8 cellular contexts compared by ENCODE assay signal in the genomic region with DNA sequence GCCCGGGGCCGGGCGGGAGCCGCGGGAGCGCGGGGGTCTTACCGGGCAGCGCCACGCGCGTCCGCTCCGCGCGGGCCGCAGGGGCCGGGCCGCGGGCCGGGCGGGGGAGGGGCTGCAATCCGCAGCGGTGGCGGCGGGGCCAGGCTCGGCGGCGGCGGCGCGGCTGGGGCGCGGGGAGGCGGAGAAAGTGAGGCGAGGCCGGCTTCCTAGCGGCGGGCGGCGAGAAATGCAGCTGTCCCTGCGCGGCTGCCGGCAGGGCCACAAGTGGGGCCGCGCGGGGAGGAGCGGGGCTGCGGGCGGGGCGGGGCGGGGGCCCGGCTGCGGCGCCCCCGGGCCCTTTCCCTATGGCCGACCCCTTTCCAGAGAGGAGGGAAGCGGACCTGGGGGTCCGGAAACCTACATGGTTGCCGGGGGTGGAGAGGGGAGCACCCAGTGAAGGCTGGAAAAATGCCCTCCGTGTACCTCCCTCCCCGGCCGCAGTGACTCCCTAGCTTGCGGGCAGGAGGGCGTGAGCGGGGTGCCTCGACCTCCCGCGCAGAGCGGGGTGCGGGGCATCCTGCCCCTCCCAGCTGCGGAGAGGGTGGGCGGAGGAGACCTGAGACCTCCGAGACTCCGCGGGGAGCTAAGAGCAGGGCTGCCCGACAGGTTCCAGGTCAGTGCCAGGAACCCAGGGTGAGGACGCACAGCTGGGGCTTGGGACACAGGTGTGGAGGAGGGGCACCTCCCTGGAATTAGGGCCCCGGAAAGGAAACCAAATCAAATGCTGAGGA. TPM values are rescaled to one million over a fixed set of nuclear protein-coding genes. Genes with fewer than 3 reads are reported as not detected.
DNase-seq lines count a peak whose midpoint lies in the region; ATAC-seq, FAIRE-seq and TF ChIP-seq lines count a peak whose summit lies in the region.

A gene with protein sequence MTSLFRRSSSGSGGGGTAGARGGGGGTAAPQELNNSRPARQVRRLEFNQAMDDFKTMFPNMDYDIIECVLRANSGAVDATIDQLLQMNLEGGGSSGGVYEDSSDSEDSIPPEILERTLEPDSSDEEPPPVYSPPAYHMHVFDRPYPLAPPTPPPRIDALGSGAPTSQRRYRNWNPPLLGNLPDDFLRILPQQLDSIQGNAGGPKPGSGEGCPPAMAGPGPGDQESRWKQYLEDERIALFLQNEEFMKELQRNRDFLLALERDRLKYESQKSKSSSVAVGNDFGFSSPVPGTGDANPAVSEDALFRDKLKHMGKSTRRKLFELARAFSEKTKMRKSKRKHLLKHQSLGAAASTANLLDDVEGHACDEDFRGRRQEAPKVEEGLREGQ (minus strand): TSS at position 230 of the 770 bp plus-strand sequence. CDS start 69,848 bp downstream, outside the sequence.

- peak within 1 kb of the TSS; percentile 58 to 76 (median 67) for H3K4me3 ChIP-seq in subcutaneous abdominal adipose tissue (ENCODE audit: low read depth in 1 of 5, low read length in 5 of 5)

- H3K27me3 ChIP-seq in foreskin keratinocyte (peaks cover 26% of the 10 kb centered on the region), subcutaneous abdominal adipose tissue (ENCODE audit: control insufficient read depth in 5 of 5, insufficient read depth in 4 of 5, low read length in 5 of 5) (no peaks in the 10 kb centered on the region)

- H3K9ac ChIP-seq in subcutaneous abdominal adipose tissue (ENCODE audit: low read length in 5 of 5) = peak within 1 kb of the TSS; percentile 30 to 87 (median 79)

- H3K36me3 Mint-ChIP-seq in neural crest cell (ENCODE audit: low read depth) = peaks cover 6% of the 10 kb centered on the region

- no peaks in the 10 kb centered on the region for H3K9me3 Mint-ChIP-seq in neural crest cell

- H3K27ac ChIP-seq in foreskin keratinocyte (peak within 1 kb of the TSS; percentile 36), subcutaneous abdominal adipose tissue (ENCODE audit: low read depth, low read length) (peak within 1 kb of the TSS; percentile 87)

- H3K4me1 ChIP-seq in foreskin keratinocyte (no peaks in the 10 kb centered on the region), subcutaneous abdominal adipose tissue (ENCODE audit: control insufficient read depth in 5 of 5, insufficient read depth in 5 of 5, low read length in 5 of 5) (peaks cover 8 to 48% (median 39%) of the 10 kb centered on the region in 5 donors)

- H3K4me3 Mint-ChIP-seq in neural crest cell = peak within 1 kb of the TSS; percentile 90

- no peak for FAIRE-seq in RCC 7860 (lab: Jason Lieb, UNC)

- no peaks in the 10 kb centered on the region for H3K27me3 Mint-ChIP-seq in neural crest cell (ENCODE audit: low read depth)

- peak; percentile 15 for DNase-seq in GDM1 (lab: John Stamatoyannopoulos, UW)
- peak; percentile 53 for DNase-seq in RCC 7860 (ENCODE audit: low spot score)
- peak; percentile 48 for DNase-seq in activated gamma-delta T cell treated with Interleukin-2 at 50 U/mL for 16 hours
- no peak for DNase-seq in foreskin keratinocyte
- peak; percentile 72 for DNase-seq in neural crest cell (ENCODE audit: low read depth, low spot score)

- peaks cover 58% of the 10 kb centered on the region for H3K4me1 Mint-ChIP-seq in neural crest cell

- no peaks in the 10 kb centered on the region for H3K36me3 ChIP-seq in subcutaneous abdominal adipose tissue (ENCODE audit: control insufficient read depth in 5 of 5, insufficient read depth in 5 of 5, low read length in 5 of 5)

- peak within 1 kb of the TSS; percentile 93 for H3K27ac Mint-ChIP-seq in neural crest cell (ENCODE audit: unreplicated experiment)

- TF ChIP-seq CTCF in foreskin keratinocyte (conservative IDR thresholded peaks at IDR 0.05) (peak; percentile 50), neural crest cell (conservative IDR thresholded peaks at IDR 0.05) (peak; percentile 55)

- ATAC-seq in HG03139 (IDR thresholded peaks at IDR 0.05; ENCODE audit: unreplicated experiment) (peak; percentile 42), foreskin keratinocyte (peak; percentile 86), GM21786 (IDR thresholded peaks at IDR 0.05; ENCODE audit: unreplicated experiment) (no peak)

- H3K9me3 ChIP-seq in subcutaneous abdominal adipose tissue (ENCODE audit: control insufficient read depth in 5 of 5, low read length in 5 of 5) = no peaks in the 10 kb centered on the region

RNA-seq across cellular contexts. Expression of the gene that starts here (rescaled TPM):
- 11.6 and 13.1 TPM in 2 replicates for total RNA-seq in foreskin keratinocyte
- polyA plus RNA-seq in foreskin keratinocyte = 16.6 TPM in 2 replicates
- total RNA-seq in neural crest cell = 73.7 and 86.9 TPM in 2 replicates

Comparison
In these comparisons a context has a peak if more than half of its experiments do, and no peak if none do; other contexts are left out.
1. DNase-seq: peak in GDM1 (single experiment), RCC 7860 (single experiment), activated gamma-delta T cell treated with Interleukin-2 at 50 U/mL for 16 hours (single experiment) and neural crest cell (single experiment); none in foreskin keratinocyte (0 of 2).